14 cellular contexts compared by ENCODE assay signal in genomic region chr11:76657139-76657823, GRCh38. TPM values are rescaled to one million over a fixed set of nuclear protein-coding genes. Genes with fewer than 3 reads are reported as not detected.
DNase-seq lines count a peak whose midpoint lies in the region; ATAC-seq and TF ChIP-seq lines count a peak whose summit lies in the region.
"Had no signal": no experiment of that assay in that cellular context is flagged by ENCODE, and none has a peak within 500 bp of the region (broad histone marks: within the 10 kb centered on the region; RNA-seq: fewer than 3 reads in every experiment).

No MANE protein-coding gene starts in this region.

- no peak for TF ChIP-seq CTCF in CD14-positive monocyte (IDR thresholded peaks at IDR 0.05)
- no peak for TF ChIP-seq CTCF in foreskin keratinocyte (conservative IDR thresholded peaks at IDR 0.05)

- H3K4me1 Mint-ChIP-seq in CD14-positive monocyte (peaks cover 14% of the 10 kb centered on the region), T-helper 17 cell (peaks cover 2% of the 10 kb centered on the region)
- H3K4me1 Mint-ChIP-seq: activated naive CD4-positive, alpha-beta T cell treated with anti-CD3 and anti-CD28 coated beads, Interleukin-2, amount 50 U/mL, for 24 hours had no signal

- H3K4me1 ChIP-seq in skeletal muscle tissue (ENCODE audit: control insufficient read depth in 3 of 3, insufficient read depth in 3 of 3, low read length in 3 of 3) (peaks cover 32 to 55% (median 52%) of the 10 kb centered on the region in 3 donors), foreskin keratinocyte (no peaks in the 10 kb centered on the region)

- H3K27me3 Mint-ChIP-seq in CD14-positive monocyte (ENCODE audit: low read depth in 3 of 3), result peaks cover 6 to 23% (median 8%) of the 10 kb centered on the region in 3 donors
- H3K27me3 Mint-ChIP-seq in T-helper 17 cell, result peaks cover 16% of the 10 kb centered on the region

- H3K9ac ChIP-seq in skeletal muscle tissue (ENCODE audit: low read depth in 1 of 3, low read length in 3 of 3), result no peak overlapping the region

- no peaks in the 10 kb centered on the region for H3K9me3 Mint-ChIP-seq in CD14-positive monocyte
- H3K9me3 Mint-ChIP-seq: activated naive CD4-positive, alpha-beta T cell treated with anti-CD3 and anti-CD28 coated beads, Interleukin-2, amount 50 U/mL, for 24 hours; natural killer cell treated with Interleukin-12 subunit alpha and Interleukin-12 subunit beta and Interleukin-15 and Interleukin-18, amount 100 ng/mL, for 72 hours had no signal

- H3K36me3 Mint-ChIP-seq in CD14-positive monocyte (no peaks in the 10 kb centered on the region), T-helper 17 cell (ENCODE audit: low read depth) (no peaks in the 10 kb centered on the region)
- H3K36me3 Mint-ChIP-seq: activated naive CD4-positive, alpha-beta T cell treated with anti-CD3 and anti-CD28 coated beads, Interleukin-2, amount 50 U/mL, for 24 hours; natural killer cell treated with Interleukin-12 subunit alpha and Interleukin-12 subunit beta and Interleukin-15 and Interleukin-18, amount 100 ng/mL, for 72 hours had no signal

- peak overlapping the region; percentile 82 for H3K27ac ChIP-seq in skeletal muscle tissue (ENCODE audit: low read depth, low read length)
- no peak overlapping the region for H3K27ac ChIP-seq in foreskin keratinocyte
- H3K27ac ChIP-seq: left lung had no signal

- peak overlapping the region in 2 of 7 donors; percentile 10 to 23 for H3K27ac Mint-ChIP-seq in CD14-positive monocyte
- peak overlapping the region; percentile 63 for H3K27ac Mint-ChIP-seq in T-helper 17 cell
- H3K27ac Mint-ChIP-seq: activated naive CD4-positive, alpha-beta T cell treated with anti-CD3 and anti-CD28 coated beads, Interleukin-2, amount 50 U/mL, for 24 hours; natural killer cell treated with Interleukin-12 subunit alpha and Interleukin-12 subunit beta and Interleukin-15 and Interleukin-18, amount 100 ng/mL, for 72 hours had no signal

- intact Hi-C loops in CD14-positive monocyte (cut with micrococcal nuclease), result loop anchor here in 1 of 2 donors (5.0 kb wide), 1 partner anchor 45 kb away; no protein-coding TSS in a partner anchor

- no peak for DNase-seq in CD14-positive monocyte (ENCODE audit: low spot score)
- DNase-seq in T-helper 17 cell, result no peak
- DNase-seq in islet precursor cell, result peak; percentile 47
- no peak for DNase-seq in foreskin keratinocyte
- DNase-seq in NCI-H510A (lab: John Stamatoyannopoulos, UW), result no peak
- no peak for DNase-seq in retina
- DNase-seq: caudate nucleus, DMS79, MV-4-11 had no signal

- H3K36me3 ChIP-seq in skeletal muscle tissue (ENCODE audit: control insufficient read depth in 3 of 3, insufficient read depth in 3 of 3, low read length in 3 of 3), result peaks cover 0 to 12% (median 12%) of the 10 kb centered on the region in 3 donors

- no peak overlapping the region for H3K4me3 ChIP-seq in skeletal muscle tissue (ENCODE audit: low read length in 3 of 3)
- H3K4me3 ChIP-seq: left lung had no signal

- no peak for ATAC-seq in T-helper 17 cell
- no peak for ATAC-seq in foreskin keratinocyte
- ATAC-seq in GM19463 (IDR thresholded peaks at IDR 0.05; ENCODE audit: unreplicated experiment), result no peak
- ATAC-seq: left lung; natural killer cell treated with Interleukin-12 subunit alpha and Interleukin-12 subunit beta and Interleukin-15 and Interleukin-18, amount 100 ng/mL, for 72 hours had no signal

- H3K9me3 ChIP-seq in T-helper 17 cell (ENCODE audit: control insufficient read depth, low read length, poor library complexity, severe bottlenecking) (no peaks in the 10 kb centered on the region), skeletal muscle tissue (ENCODE audit: control insufficient read depth in 3 of 3, low read length in 3 of 3) (no peaks in the 10 kb centered on the region)
- H3K9me3 ChIP-seq: left lung had no signal

- H3K27me3 ChIP-seq in skeletal muscle tissue (ENCODE audit: control insufficient read depth in 3 of 3, insufficient read depth in 3 of 3, low read length in 3 of 3) (peaks cover 0 to 4% (median 0%) of the 10 kb centered on the region in 3 donors), foreskin keratinocyte (peaks cover 3% of the 10 kb centered on the region)
- H3K27me3 ChIP-seq: left lung had no signal

- H3K4me3 Mint-ChIP-seq in CD14-positive monocyte, result peak overlapping the region; percentile 56 to 62
- no peak overlapping the region for H3K4me3 Mint-ChIP-seq in T-helper 17 cell
- H3K4me3 Mint-ChIP-seq: activated naive CD4-positive, alpha-beta T cell treated with anti-CD3 and anti-CD28 coated beads, Interleukin-2, amount 50 U/mL, for 24 hours; natural killer cell treated with Interleukin-12 subunit alpha and Interleukin-12 subunit beta and Interleukin-15 and Interleukin-18, amount 100 ng/mL, for 72 hours had no signal

RNA-seq across cellular contexts. Expression of gene LRRC32, which starts 13.3 kb away (rescaled TPM):
- polyA plus RNA-seq in CD14-positive monocyte (not detected), foreskin keratinocyte (0.10 TPM in 1 of 2 replicates, not detected in the other)
- total RNA-seq in T-helper 17 cell (10 to 100 TPM in 1 of 2 donors, 1 to 10 TPM in 1; 3.2 to 11.5 TPM), skeletal muscle tissue (6.3 TPM), foreskin keratinocyte (0.03 TPM in 1 of 2 replicates, not detected in the other)
